In genomic region chrX:136712631-136713030, GRCh38 we compare ENCODE assay signal across 14 cellular contexts.
"Had no signal": no experiment of that assay in that cellular context is flagged by ENCODE, and none has a peak within 500 bp of the region (broad histone marks: within the 10 kb centered on the region; RNA-seq: fewer than 3 reads in every experiment).

No MANE protein-coding gene starts in this region.

- H3K27me3 Mint-ChIP-seq: naive B cell had no signal

- H3K4me3 Mint-ChIP-seq: endodermal cell, naive B cell had no signal

- H3K9me3 ChIP-seq: ovary, stomach, testis, upper lobe of left lung had no signal

- H3K36me3 ChIP-seq: cardiac muscle cell, ovary, stomach had no signal

- H3K4me1 ChIP-seq: testis, upper lobe of left lung had no signal

- H3K9me3 Mint-ChIP-seq: naive B cell had no signal

- H3K36me3 Mint-ChIP-seq: naive B cell had no signal

- DNase-seq: activated CD4-positive, alpha-beta T cell treated with anti-CD3 and anti-CD28 coated beads for 4 hours; activated gamma-delta T cell treated with Interleukin-2 at 50 U/mL for 16 hours; activated T-cell treated with anti-CD3 and anti-CD28 coated beads, Interleukin-2, amount 50 U/mL, for 1 hour; dorsolateral prefrontal cortex; endodermal cell; head of caudate nucleus; naive B cell; ovary; stomach; testis; upper lobe of left lung had no signal

- H3K27ac Mint-ChIP-seq: endodermal cell, naive B cell had no signal

- H3K27me3 ChIP-seq: cardiac muscle cell, ovary, stomach, testis, upper lobe of left lung had no signal

- H3K4me3 ChIP-seq: cardiac muscle cell, dorsolateral prefrontal cortex, lung, ovary, stomach, testis, upper lobe of left lung had no signal

- ATAC-seq: sciatic nerve had no signal

- H3K27ac ChIP-seq: cardiac muscle cell, dorsolateral prefrontal cortex, ovary, stomach, testis, upper lobe of left lung had no signal
